8 cellular contexts compared by ENCODE assay signal in the genomic region with DNA sequence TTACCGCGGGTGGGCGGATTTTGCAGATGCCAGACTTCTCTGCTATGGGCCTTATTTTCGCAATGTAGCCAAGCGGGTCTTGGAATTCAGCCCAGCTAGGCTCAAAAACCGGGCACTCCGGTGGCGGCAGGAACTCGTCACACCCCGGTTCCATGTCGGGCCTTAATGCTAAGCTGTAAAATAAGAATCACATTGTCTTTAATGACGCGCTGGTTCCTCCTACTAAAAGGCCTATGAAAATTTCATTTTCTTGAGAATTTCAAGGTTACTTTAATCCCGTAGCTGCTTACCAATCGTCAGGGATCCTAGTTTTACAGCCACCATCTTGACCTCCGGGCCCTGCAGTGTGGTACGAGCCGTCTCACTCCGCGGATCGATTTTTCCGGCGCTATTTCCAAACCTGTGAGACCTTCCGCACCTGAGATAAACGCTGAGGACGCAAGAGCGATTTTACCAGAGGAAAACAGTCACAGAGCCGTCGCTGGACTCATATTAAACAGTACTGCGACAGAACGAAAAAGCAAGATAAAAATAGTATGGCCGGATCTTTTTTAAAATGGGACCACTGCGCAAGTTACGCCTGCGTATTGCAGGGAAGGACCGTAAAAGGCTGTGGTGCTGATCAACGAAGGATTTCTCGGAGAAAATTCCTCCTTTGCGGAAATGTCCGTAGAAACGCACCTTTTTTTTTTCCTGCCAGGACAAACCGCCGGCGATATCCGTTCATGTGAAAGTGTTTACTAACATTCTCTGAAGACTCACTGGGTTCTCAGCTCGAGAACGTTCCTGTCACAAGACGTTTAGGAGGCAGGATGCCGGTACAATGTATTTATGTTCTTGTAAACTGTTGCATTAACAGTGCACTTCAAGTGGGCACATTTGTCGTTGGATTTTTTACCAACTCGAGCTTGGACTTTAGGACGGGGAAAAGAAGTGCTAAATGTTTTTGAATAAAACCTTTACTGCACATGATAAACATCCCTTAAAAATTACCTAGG. TPM values are rescaled to one million over a fixed set of nuclear protein-coding genes. Genes with fewer than 3 reads are reported as not detected.
DNase-seq lines count a peak whose midpoint lies in the region; ATAC-seq and TF ChIP-seq lines count a peak whose summit lies in the region.

Gene KDM5D, minus strand, starts transcription at position 346 of the 998 bp plus-strand sequence. Its CDS starts 192 bp downstream, at position 154.

- DNase-seq in LoVo (ENCODE audit: low spot score): peak; percentile 70
- DNase-seq in activated T-cell treated with anti-CD3 and anti-CD28 coated beads, Interleukin-2, amount 50 U/mL, for 72 hours: peak in 1 of 2 donors; percentile 65
- DNase-seq in iPS DF 4.7 (ENCODE audit: extremely low read depth, low spot score): peak; percentile 11
- DNase-seq in stimulated activated CD8-positive, alpha-beta memory T cell treated with anti-CD3 and anti-CD28 coated beads, Interleukin-15, amount 100 ng/mL, for 1 hour (ENCODE audit: low read depth): peak; percentile 44
- no peak for DNase-seq in vagina (ENCODE audit: extremely low spot score in 2 of 2)

- ATAC-seq in GM19452 (IDR thresholded peaks at IDR 0.05; ENCODE audit: unreplicated experiment) (peak; percentile 88), HG03159 (IDR thresholded peaks at IDR 0.05; ENCODE audit: unreplicated experiment) (no peak), GM18861 (IDR thresholded peaks at IDR 0.05; ENCODE audit: unreplicated experiment) (no peak)
- ATAC-seq in activated T-cell treated with anti-CD3 and anti-CD28 coated beads, Interleukin-2, amount 50 U/mL, for 72 hours (replicated peaks in 1 of 2): peak in 1 of 2 donors; percentile 83

- no peaks in the 10 kb centered on the region for H3K27me3 ChIP-seq in vagina

- H3K9me3 Mint-ChIP-seq in activated T-cell treated with anti-CD3 and anti-CD28 coated beads, Interleukin-2, amount 50 U/mL, for 72 hours: peaks cover 0 to 2% of the 10 kb centered on the region in 2 donors

- H3K4me1 Mint-ChIP-seq in activated T-cell treated with anti-CD3 and anti-CD28 coated beads, Interleukin-2, amount 50 U/mL, for 72 hours (ENCODE audit: low read depth): no peaks in the 10 kb centered on the region

- H3K9me3 ChIP-seq in vagina: no peaks in the 10 kb centered on the region

- H3K36me3 ChIP-seq in vagina: no peaks in the 10 kb centered on the region

- TF ChIP-seq POLR2A in vagina (IDR thresholded peaks at IDR 0.05): no peak

- no peak within 1 kb of the TSS for H3K27ac ChIP-seq in vagina

- peak within 1 kb of the TSS; percentile 98 for H3K27ac Mint-ChIP-seq in activated T-cell treated with anti-CD3 and anti-CD28 coated beads, Interleukin-2, amount 50 U/mL, for 72 hours

- H3K4me3 ChIP-seq in vagina: no peak within 1 kb of the TSS

- TF ChIP-seq CTCF in vagina (IDR thresholded peaks at IDR 0.05): no peak

- intact Hi-C loops in vagina (cut with DNase I): no loop called here

- H3K4me3 Mint-ChIP-seq in activated T-cell treated with anti-CD3 and anti-CD28 coated beads, Interleukin-2, amount 50 U/mL, for 72 hours: peak within 1 kb of the TSS in 1 of 2 donors; percentile 96

- no peaks in the 10 kb centered on the region for H3K27me3 Mint-ChIP-seq in activated T-cell treated with anti-CD3 and anti-CD28 coated beads, Interleukin-2, amount 50 U/mL, for 72 hours (ENCODE audit: low read depth)

- no peaks in the 10 kb centered on the region for H3K4me1 ChIP-seq in vagina

- H3K36me3 Mint-ChIP-seq in activated T-cell treated with anti-CD3 and anti-CD28 coated beads, Interleukin-2, amount 50 U/mL, for 72 hours (ENCODE audit: insufficient read depth in 2 of 2): peaks cover 0 to 4% of the 10 kb centered on the region in 2 donors

RNA-seq across cellular contexts. Expression of gene KDM5D, which starts in this region (rescaled TPM):
- total RNA-seq in activated T-cell treated with anti-CD3 and anti-CD28 coated beads, Interleukin-2, amount 50 U/mL, for 72 hours: 10 to 100 TPM in 1 of 2 donors, not detected in 1; 37.5 TPM
- total RNA-seq in vagina: not detected

Comparison
In these comparisons a context has a peak if more than half of its experiments do, and no peak if none do; other contexts are left out.
1. DNase-seq: peak in LoVo (single experiment), iPS DF 4.7 (single experiment) and stimulated activated CD8-positive, alpha-beta memory T cell treated with anti-CD3 and anti-CD28 coated beads, Interleukin-15, amount 100 ng/mL, for 1 hour (single experiment); none in vagina (0 of 2).